Comparison of ENCODE assay signal across 8 cellular contexts in the genomic region with DNA sequence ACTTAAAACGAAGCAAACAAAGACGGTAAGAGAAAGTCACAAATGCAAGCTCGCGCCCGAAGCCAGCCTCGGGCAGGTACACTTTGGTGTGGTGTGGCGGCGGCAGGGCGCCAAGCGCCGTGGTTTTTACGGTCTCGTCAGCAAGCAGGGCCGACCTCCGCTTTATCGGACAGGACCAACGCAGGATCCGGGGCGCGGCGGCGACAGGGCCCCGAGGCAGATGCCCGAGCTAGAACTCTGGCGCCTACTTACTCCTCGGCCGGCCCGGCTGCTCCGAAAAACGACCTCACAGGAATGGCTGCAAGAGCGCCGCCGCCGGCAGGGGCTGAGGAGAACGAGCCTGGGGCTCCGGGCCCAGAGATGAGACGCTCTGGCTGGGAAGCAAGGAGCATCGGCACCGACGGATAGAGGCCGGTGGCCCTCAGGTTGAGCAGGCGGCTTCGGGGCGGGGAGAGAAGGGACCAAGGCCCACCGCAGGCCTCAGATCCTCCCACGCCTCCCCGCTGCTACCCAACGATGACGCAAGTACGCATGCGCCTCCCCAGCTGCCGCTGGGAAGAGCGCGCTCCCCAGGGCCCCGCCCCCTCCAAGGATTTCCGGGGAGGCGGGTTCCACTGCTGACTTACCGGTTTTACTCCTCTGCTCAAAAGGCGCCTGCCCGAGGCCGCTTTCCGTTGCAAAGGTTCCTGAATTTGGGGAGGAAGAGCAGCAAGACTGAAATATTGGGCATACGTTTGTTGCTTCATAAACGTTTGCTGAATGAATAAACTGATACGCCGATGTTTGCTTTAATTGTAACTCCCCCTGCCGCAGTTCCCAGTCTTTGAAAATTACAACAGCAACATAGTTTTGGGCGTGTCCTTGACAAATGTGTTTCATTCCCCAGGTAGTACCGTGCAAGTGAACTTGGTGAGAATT.
DNase-seq lines count a peak whose midpoint lies in the region; ATAC-seq and TF ChIP-seq lines count a peak whose summit lies in the region.

No MANE protein-coding gene starts in this region.

- WGBS in suprapubic skin: under 1% methylated on average over 48 of the region's 69 CpGs

- ATAC-seq in HG02588 (IDR thresholded peaks at IDR 0.05; ENCODE audit: unreplicated experiment): peak; percentile 68

- no peak for TF ChIP-seq EP300 in suprapubic skin (IDR thresholded peaks at IDR 0.05)

- TF ChIP-seq POLR2A in NB4 (IDR thresholded peaks at IDR 0.05; ENCODE audit: extremely low read depth, insufficient read length) (peak; percentile 59), suprapubic skin (IDR thresholded peaks at IDR 0.05) (peak; percentile 35 to 78)

- H3K36me3 ChIP-seq in suprapubic skin: peaks cover 3% of the 10 kb centered on the region

- peak; percentile 2 for TF ChIP-seq CTCF in GM10266 (IDR thresholded peaks at IDR 0.05; ENCODE audit: control insufficient read depth, insufficient read depth, low read depth, missing control alignments)
- TF ChIP-seq CTCF in NB4 (IDR thresholded peaks at IDR 0.05; ENCODE audit: low read depth, low read length): peak; percentile 5
- peak; percentile 12 to 31 for TF ChIP-seq CTCF in suprapubic skin (IDR thresholded peaks at IDR 0.05)

- DNase-seq in GM10266 (ENCODE audit: extremely low spot score) (peak; percentile 88), NB4 (ENCODE audit: low read depth) (peak; percentile 99), SK-N-DZ (ENCODE audit: low spot score) (peak; percentile 96), globus pallidus (ENCODE audit: low spot score) (peak; percentile 95), nucleus accumbens (lab: John Stamatoyannopoulos, UW) (peak; percentile 29 to 95 (median 89)), suprapubic skin (ENCODE audit: low spot score in 2 of 2) (peak; percentile 96)
- DNase-seq in activated naive CD4-positive, alpha-beta T cell treated with anti-CD3 and anti-CD28 coated beads, Interleukin-2, amount 50 U/mL, for 16 hours: peak; percentile 97

- H3K4me1 ChIP-seq in suprapubic skin: peaks cover 54% of the 10 kb centered on the region

- peak overlapping the region; percentile 92 for H3K4me3 ChIP-seq in NB4 (ENCODE audit: low read depth, low read length)
- H3K4me3 ChIP-seq in suprapubic skin: peak overlapping the region; percentile 81

- H3K27me3 ChIP-seq in suprapubic skin: no peaks in the 10 kb centered on the region

- peak overlapping the region; percentile 99 for H3K27ac ChIP-seq in suprapubic skin

- no peaks in the 10 kb centered on the region for H3K9me3 ChIP-seq in suprapubic skin

Comparison
In these comparisons a context has a peak if more than half of its experiments do, and no peak if none do; other contexts are left out.
1. Peak in every context shown above with its lines: DNase-seq, ATAC-seq, H3K4me3 ChIP-seq and H3K27ac ChIP-seq.